ENCODE assay signal across 13 cellular contexts in genomic region chr6:36834576-36835293, GRCh38. TPM values are rescaled to one million over a fixed set of nuclear protein-coding genes. Genes with fewer than 3 reads are reported as not detected.
A peak's percentile ranks its signal among the peaks of the same experiment; 100 is the strongest.
DNase-seq lines count a peak whose midpoint lies in the region; ATAC-seq and TF ChIP-seq lines count a peak whose summit lies in the region.
"Had no signal": no experiment of that assay in that cellular context is flagged by ENCODE, and none has a peak within 500 bp of the region (broad histone marks: within the 10 kb centered on the region; RNA-seq: fewer than 3 reads in every experiment).

No MANE protein-coding gene starts in this region.

- H3K27ac Mint-ChIP-seq in type B pancreatic cell: no peak overlapping the region
- H3K27ac Mint-ChIP-seq: stimulated activated memory B cell treated with anti-CD40 and anti-IgM and Interleukin-4, amounts not matched to agents 10 μg/mL and 1 μg/mL and 100 μg/mL, for 72 hours had no signal

- peaks cover 12% of the 10 kb centered on the region for H3K4me1 Mint-ChIP-seq in type B pancreatic cell (ENCODE audit: unreplicated experiment)

- H3K4me1 ChIP-seq in iPS-15b (ENCODE audit: control insufficient read depth, insufficient read depth, low read length): peaks cover 4% of the 10 kb centered on the region

- H3K9me3 Mint-ChIP-seq in type B pancreatic cell: peaks cover 4% of the 10 kb centered on the region

- peak overlapping the region; percentile 29 for H3K27ac ChIP-seq in angular gyrus (ENCODE audit: low read depth, low read length)
- H3K27ac ChIP-seq: colonic mucosa, upper lobe of right lung had no signal

- H3K4me3 ChIP-seq in iPS-15b (ENCODE audit: low read depth, low read length): peak overlapping the region; percentile 19
- H3K4me3 ChIP-seq: colonic mucosa, upper lobe of right lung had no signal

- H3K4me3 Mint-ChIP-seq in type B pancreatic cell: peak overlapping the region; percentile 30
- H3K4me3 Mint-ChIP-seq: stimulated activated memory B cell treated with anti-CD40 and anti-IgM and Interleukin-4, amounts not matched to agents 10 μg/mL and 1 μg/mL and 100 μg/mL, for 72 hours had no signal

- no peaks in the 10 kb centered on the region for H3K36me3 Mint-ChIP-seq in type B pancreatic cell
- H3K36me3 Mint-ChIP-seq: stimulated activated memory B cell treated with anti-CD40 and anti-IgM and Interleukin-4, amounts not matched to agents 10 μg/mL and 1 μg/mL and 100 μg/mL, for 72 hours had no signal

- peaks cover 46% of the 10 kb centered on the region for H3K27me3 Mint-ChIP-seq in type B pancreatic cell

- H3K9me3 ChIP-seq in iPS-15b (ENCODE audit: control insufficient read depth, insufficient read depth, low read length): no peaks in the 10 kb centered on the region
- H3K9me3 ChIP-seq: colonic mucosa, upper lobe of right lung had no signal

- ATAC-seq in GM19397 (IDR thresholded peaks at IDR 0.05; ENCODE audit: unreplicated experiment) (no peak), esophagus mucosa (no peak)
- ATAC-seq: stimulated activated memory B cell treated with anti-CD40 and anti-IgM and Interleukin-4, amounts not matched to agents 10 μg/mL and 1 μg/mL and 100 μg/mL, for 72 hours; upper lobe of right lung had no signal

- TF ChIP-seq CTCF in type B pancreatic cell (conservative IDR thresholded peaks at IDR 0.05): no peak

- H3K27me3 ChIP-seq in iPS-15b (ENCODE audit: control insufficient read depth, insufficient read depth, low read length): peaks cover 40% of the 10 kb centered on the region

- H3K9ac ChIP-seq in iPS-15b (ENCODE audit: low read depth, low read length): no peak overlapping the region

- DNase-seq in NCI-H82 (lab: John Stamatoyannopoulos, UW) (peak; percentile 71), NCI-H82 treated with DMSO at 0.1 percent for 48 hours (lab: John Stamatoyannopoulos, UW; ENCODE audit: unreplicated experiment) (no peak), type B pancreatic cell (ENCODE audit: extremely low spot score, unreplicated experiment) (no peak), NCI-H2196 (lab: John Stamatoyannopoulos, UW; ENCODE audit: unreplicated experiment) (no peak)
- DNase-seq: colonic mucosa, COR-L47, MV-4-11, upper lobe of right lung had no signal

- H3K36me3 ChIP-seq in iPS-15b (ENCODE audit: control insufficient read depth, insufficient read depth, low read length): no peaks in the 10 kb centered on the region
- H3K36me3 ChIP-seq: colonic mucosa, upper lobe of right lung had no signal

RNA-seq across cellular contexts. Expression of gene CPNE5, which starts 4.5 kb away (rescaled TPM):
- total RNA-seq in type B pancreatic cell (ENCODE audit: low replicate concordance): 0.14 and 0.72 TPM in 2 replicates
- 1.00 TPM for total RNA-seq in esophagus mucosa

RNA-seq across cellular contexts. Expression of gene PPIL1, which starts 39.9 kb away (rescaled TPM):
- 35.1 and 50.4 TPM in 2 replicates for total RNA-seq in type B pancreatic cell (ENCODE audit: low replicate concordance)
- total RNA-seq in esophagus mucosa: 25.5 TPM

RNA-seq across cellular contexts. Expression of gene C6orf89, which starts 51.0 kb away (rescaled TPM):
- total RNA-seq in type B pancreatic cell (ENCODE audit: low replicate concordance): 37.9 and 42.4 TPM in 2 replicates
- total RNA-seq in esophagus mucosa: 33.6 TPM
